ENCODE assay signal across 15 cellular contexts in genomic region chr10:78313636-78314035, GRCh38.
DNase-seq lines count a peak whose midpoint lies in the region; ATAC-seq, FAIRE-seq and TF ChIP-seq lines count a peak whose summit lies in the region.
"Had no signal": no experiment of that assay in that cellular context is flagged by ENCODE, and none has a peak within 500 bp of the region (broad histone marks: within the 10 kb centered on the region; RNA-seq: fewer than 3 reads in every experiment).

No MANE protein-coding gene starts in this region.

- FAIRE-seq in pancreas (lab: Jason Lieb, UNC): no peak
- FAIRE-seq: GM12892, H54 had no signal

- 98 to 100% methylated on average over 3 of the region's 3 CpGs for WGBS in endodermal cell (ENCODE audit: insufficient coverage in 1 of 2, insufficient read length in 1 of 2), 2 experiments
- WGBS in pancreas, 2 donors: 93% methylated on average over 3 of the region's 3 CpGs

- intact Hi-C loops in pancreas (cut with DNase I): no loop called here

- H3K27ac ChIP-seq in endodermal cell (ENCODE audit: low read depth, low read length) (no peak overlapping the region), stomach smooth muscle (ENCODE audit: low read length) (peak overlapping the region; percentile 85), pancreas (no peak overlapping the region)
- H3K27ac ChIP-seq: C4-2B, KMS-11, PC-9 had no signal

- H3K9ac ChIP-seq in endodermal cell (ENCODE audit: extremely low read depth, low read length, poor library complexity, severe bottlenecking): no peak overlapping the region
- H3K9ac ChIP-seq in stomach smooth muscle (ENCODE audit: low read length in 2 of 2): peak overlapping the region in 1 of 2 donors; percentile 20
- H3K9ac ChIP-seq: KMS-11 had no signal

- H3K4me1 Mint-ChIP-seq in activated CD8-positive, alpha-beta memory T cell treated with anti-CD3 and anti-CD28 coated beads, Interleukin-2, amount 10 ng/mL, durations not matched to agents 7 days and 5 days: no peaks in the 10 kb centered on the region
- H3K4me1 Mint-ChIP-seq in endodermal cell (no peaks in the 10 kb centered on the region), nephron progenitor cell (peaks cover 38% of the 10 kb centered on the region)

- H3K27ac Mint-ChIP-seq in activated CD8-positive, alpha-beta memory T cell treated with anti-CD3 and anti-CD28 coated beads, Interleukin-2, amount 10 ng/mL, durations not matched to agents 7 days and 5 days: no peak overlapping the region
- no peak overlapping the region for H3K27ac Mint-ChIP-seq in endodermal cell
- H3K27ac Mint-ChIP-seq in nephron progenitor cell: peak overlapping the region; percentile 52

- no peaks in the 10 kb centered on the region for H3K27me3 ChIP-seq in endodermal cell (ENCODE audit: control insufficient read depth, insufficient read depth, low read length, poor library complexity, severe bottlenecking)
- H3K27me3 ChIP-seq in stomach smooth muscle (ENCODE audit: control insufficient read depth in 1 of 2, insufficient read depth in 2 of 2, low read length in 2 of 2): no peaks in the 10 kb centered on the region
- H3K27me3 ChIP-seq in pancreas: no peaks in the 10 kb centered on the region

- H3K9me3 ChIP-seq in endodermal cell (ENCODE audit: control insufficient read depth, low read length) (no peaks in the 10 kb centered on the region), stomach smooth muscle (ENCODE audit: control insufficient read depth in 2 of 2, low read length in 2 of 2) (peaks cover 0 to 3% of the 10 kb centered on the region in 2 donors), pancreas (no peaks in the 10 kb centered on the region)

- H3K4me3 ChIP-seq in endodermal cell (ENCODE audit: low read length) (no peak overlapping the region), stomach smooth muscle (ENCODE audit: low read length in 2 of 2) (no peak overlapping the region), pancreas (no peak overlapping the region)
- H3K4me3 ChIP-seq: PC-9 had no signal

- H3K36me3 ChIP-seq in endodermal cell (ENCODE audit: control insufficient read depth, insufficient read depth, low read length) (no peaks in the 10 kb centered on the region), stomach smooth muscle (ENCODE audit: control insufficient read depth in 2 of 2, insufficient read depth in 2 of 2, low read length in 2 of 2) (no peaks in the 10 kb centered on the region), pancreas (no peaks in the 10 kb centered on the region)

- ATAC-seq in activated CD8-positive, alpha-beta memory T cell treated with anti-CD3 and anti-CD28 coated beads, Interleukin-2, amount 10 ng/mL, durations not matched to agents 7 days and 5 days: no peak
- no peak for ATAC-seq in pancreas
- ATAC-seq in HG03469 (IDR thresholded peaks at IDR 0.05; ENCODE audit: unreplicated experiment): no peak

- H3K4me3 Mint-ChIP-seq in activated CD8-positive, alpha-beta memory T cell treated with anti-CD3 and anti-CD28 coated beads, Interleukin-2, amount 10 ng/mL, durations not matched to agents 7 days and 5 days: no peak overlapping the region
- H3K4me3 Mint-ChIP-seq in endodermal cell (no peak overlapping the region), nephron progenitor cell (no peak overlapping the region)

- H3K4me1 ChIP-seq in endodermal cell (ENCODE audit: control insufficient read depth, insufficient read depth, low read length): no peaks in the 10 kb centered on the region
- peaks cover 56% of the 10 kb centered on the region for H3K4me1 ChIP-seq in stomach smooth muscle (ENCODE audit: control insufficient read depth, insufficient read depth, low read length)
- H3K4me1 ChIP-seq in pancreas: no peaks in the 10 kb centered on the region

- CTCF ChIA-PET in activated CD8-positive, alpha-beta memory T cell treated with anti-CD3 and anti-CD28 coated beads, Interleukin-2, amount 10 ng/mL, durations not matched to agents 7 days and 5 days (lab: Charles Lee): interaction anchor here (1.0 to 1.4 kb wide), 2 partner anchors 10 to 11 kb away, joined by 3 to 6 read pairs; no protein-coding TSS in a partner anchor

- H3K36me3 Mint-ChIP-seq in activated CD8-positive, alpha-beta memory T cell treated with anti-CD3 and anti-CD28 coated beads, Interleukin-2, amount 10 ng/mL, durations not matched to agents 7 days and 5 days: no peaks in the 10 kb centered on the region
- no peaks in the 10 kb centered on the region for H3K36me3 Mint-ChIP-seq in endodermal cell (ENCODE audit: low read depth)
- H3K36me3 Mint-ChIP-seq in nephron progenitor cell (ENCODE audit: low read depth): peaks cover 6% of the 10 kb centered on the region

- no peak for TF ChIP-seq CTCF in endodermal cell (conservative IDR thresholded peaks at IDR 0.05)
- no peak for TF ChIP-seq CTCF in nephron progenitor cell (IDR thresholded peaks at IDR 0.05)
- TF ChIP-seq CTCF in pancreas (IDR thresholded peaks at IDR 0.05): no peak

- H3K27me3 Mint-ChIP-seq in activated CD8-positive, alpha-beta memory T cell treated with anti-CD3 and anti-CD28 coated beads, Interleukin-2, amount 10 ng/mL, durations not matched to agents 7 days and 5 days: peaks cover 7% of the 10 kb centered on the region
- H3K27me3 Mint-ChIP-seq in endodermal cell (ENCODE audit: insufficient read depth) (peaks cover 6% of the 10 kb centered on the region), nephron progenitor cell (ENCODE audit: low read depth, poor library complexity) (peaks cover 5% of the 10 kb centered on the region)

- peak; percentile 28 for DNase-seq in activated CD8-positive, alpha-beta memory T cell treated with anti-CD3 and anti-CD28 coated beads, Interleukin-2, amount 10 ng/mL, durations not matched to agents 7 days and 5 days
- DNase-seq in endodermal cell (peak; percentile 6), nephron progenitor cell (no peak), pancreas (no peak), hippocampal formation (lab: John Stamatoyannopoulos, UW) (no peak)
- DNase-seq: NCI-H146, NCI-H2081, NCI-H510A treated with DMSO at 0.1 percent for 48 hours, PC-9 had no signal

- no peaks in the 10 kb centered on the region for H3K9me3 Mint-ChIP-seq in activated CD8-positive, alpha-beta memory T cell treated with anti-CD3 and anti-CD28 coated beads, Interleukin-2, amount 10 ng/mL, durations not matched to agents 7 days and 5 days (ENCODE audit: low read depth)
- no peaks in the 10 kb centered on the region for H3K9me3 Mint-ChIP-seq in endodermal cell
- peaks cover 22% of the 10 kb centered on the region for H3K9me3 Mint-ChIP-seq in nephron progenitor cell

Comparison
In these comparisons a context has a peak if more than half of its experiments do, and no peak if none do; other contexts are left out.
1. DNase-seq: peak in activated CD8-positive, alpha-beta memory T cell treated with anti-CD3 and anti-CD28 coated beads, Interleukin-2, amount 10 ng/mL, durations not matched to agents 7 days and 5 days (single experiment) and endodermal cell (single experiment); none in nephron progenitor cell (single experiment), pancreas (0 of 6) and hippocampal formation (0 of 2).